In the genomic region with DNA sequence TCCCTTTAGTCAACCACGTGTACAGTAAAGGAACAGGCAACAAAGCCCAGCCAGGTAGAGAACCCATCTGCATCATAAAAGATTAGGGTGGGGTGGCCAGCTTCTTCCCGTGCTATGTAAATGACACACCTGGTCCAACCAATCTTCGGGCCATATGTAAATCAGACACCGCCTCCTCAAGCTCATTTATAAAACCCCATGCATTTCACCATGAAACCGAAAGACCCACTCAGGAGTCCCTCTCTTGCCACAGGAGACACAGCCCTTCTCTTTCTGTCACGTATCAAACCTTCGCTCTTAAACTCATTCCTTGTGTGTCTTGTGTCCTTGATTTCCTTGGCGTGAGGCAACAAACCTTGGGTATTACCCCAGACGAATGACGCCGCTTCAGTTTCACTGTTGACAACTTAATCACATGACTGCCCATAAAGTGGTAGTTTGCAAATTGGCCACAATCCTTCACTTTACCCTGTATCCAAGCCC, we compare ENCODE assay signal across 25 cellular contexts. TPM values are rescaled to one million over a fixed set of nuclear protein-coding genes. Genes with fewer than 3 reads are reported as not detected.
A peak's percentile ranks its signal among the peaks of the same experiment; 100 is the strongest.
DNase-seq lines count a peak whose midpoint lies in the region; ATAC-seq, FAIRE-seq and TF ChIP-seq lines count a peak whose summit lies in the region.
"Had no signal": no experiment of that assay in that cellular context is flagged by ENCODE, and none has a peak within 500 bp of the region (broad histone marks: within the 10 kb centered on the region; RNA-seq: fewer than 3 reads in every experiment).

No MANE protein-coding gene starts in this region.

- CTCF ChIA-PET in K562 (lab: Yijun Ruan, JAX; ENCODE audit: low intra/inter-chr PET ratio), result no interaction called here
- CTCF ChIA-PET in activated CD4-positive, alpha-beta T cell treated with anti-CD3 and anti-CD28 coated beads, Interleukin-2, amount 10 ng/mL, durations not matched to agents 7 days and 5 days (lab: Charles Lee), result no interaction called here

- no peaks in the 10 kb centered on the region for H3K36me3 Mint-ChIP-seq in activated CD4-positive, alpha-beta T cell treated with anti-CD3 and anti-CD28 coated beads, Interleukin-2, amount 10 ng/mL, durations not matched to agents 7 days and 5 days (ENCODE audit: low read depth)
- peaks cover 1% of the 10 kb centered on the region for H3K36me3 Mint-ChIP-seq in activated naive CD8-positive, alpha-beta T cell treated with anti-CD3 and anti-CD28 coated beads for 36 hours
- H3K36me3 Mint-ChIP-seq: neural progenitor cell had no signal

- TF ChIP-seq RAD21 in K562 (CRISPR knock-in tag; conservative IDR thresholded peaks at IDR 0.05 in 1 of 2, IDR thresholded peaks at IDR 0.05 in 1 of 2), result no peak

- TF ChIP-seq EP300 in K562 (IDR thresholded peaks at IDR 0.05; ENCODE audit: low read length), result no peak

- H3K27me3 ChIP-seq in K562 (ENCODE audit: control insufficient read depth in 2 of 2, insufficient read depth in 2 of 2, low read length in 2 of 2), result no peaks in the 10 kb centered on the region; a peak in 1 of 5 replicates
- no peaks in the 10 kb centered on the region for H3K27me3 ChIP-seq in small intestine (ENCODE audit: control insufficient read depth in 2 of 2, insufficient read depth in 2 of 2, low read length in 2 of 2)
- H3K27me3 ChIP-seq: left lung, neural progenitor cell, thyroid gland had no signal

- BruUV-seq in K562 (replicated peaks; lab: Mats Ljungman, UMichigan), result no TSS peak

- no peaks in the 10 kb centered on the region for H3K79me2 ChIP-seq in K562 (ENCODE audit: control insufficient read depth, insufficient read depth, low read length)

- peak overlapping the region; percentile 37 to 58; a peak in 3 of 4 replicates for H3K9ac ChIP-seq in K562 (ENCODE audit: insufficient read depth in 1 of 2, low read depth in 2 of 2, low read length in 2 of 2)
- H3K9ac ChIP-seq: neural progenitor cell had no signal

- H3K36me3 ChIP-seq in K562 (ENCODE audit: control insufficient read depth, insufficient read depth, low read length), result no peaks in the 10 kb centered on the region
- no peaks in the 10 kb centered on the region for H3K36me3 ChIP-seq in small intestine (ENCODE audit: control insufficient read depth in 2 of 2, insufficient read depth in 2 of 2, low read length in 2 of 2)
- H3K36me3 ChIP-seq: left lung, neural progenitor cell, prostate gland, thyroid gland had no signal

- TF ChIP-seq CTCF in K562 (IDR thresholded peaks at IDR 0.05 in 2 of 3, conservative IDR thresholded peaks at IDR 0.05 in 1 of 3; ENCODE audit: insufficient read depth in 2 of 3, low read depth in 1 of 3, low read length in 3 of 3), result no peak

- POLR2A ChIA-PET in K562 (lab: Yijun Ruan, JAX), result interaction anchor here (0.6 to 1.2 kb wide), 4 partner anchors 11 to 30 kb away, joined by 3 to 4 read pairs (median 3); no protein-coding TSS in a partner anchor
- POLR2A ChIA-PET in activated CD4-positive, alpha-beta T cell treated with anti-CD3 and anti-CD28 coated beads, Interleukin-2, amount 10 ng/mL, durations not matched to agents 7 days and 5 days (lab: Charles Lee), result no interaction called here

- peaks cover 15% of the 10 kb centered on the region for H3K27me3 Mint-ChIP-seq in activated CD4-positive, alpha-beta T cell treated with anti-CD3 and anti-CD28 coated beads, Interleukin-2, amount 10 ng/mL, durations not matched to agents 7 days and 5 days
- H3K27me3 Mint-ChIP-seq in activated naive CD8-positive, alpha-beta T cell treated with anti-CD3 and anti-CD28 coated beads for 36 hours, result peaks cover 14% of the 10 kb centered on the region

- peak overlapping the region; percentile 88 for H2AFZ ChIP-seq in K562 (ENCODE audit: low read depth, low read length)
- H2AFZ ChIP-seq: neural progenitor cell had no signal

- peak; percentile 48; the same call in 1 of the 2 replicates for TF ChIP-seq POLR2A in K562 (conservative IDR thresholded peaks at IDR 0.05)

- no peaks in the 10 kb centered on the region for H3K9me1 ChIP-seq in K562 (ENCODE audit: control insufficient read depth, insufficient read depth, low read length)

- H3K4me3 ChIP-seq in K562 (peak overlapping the region; percentile 42), small intestine (ENCODE audit: low read depth in 1 of 2, low read length in 2 of 2) (no peak overlapping the region)
- H3K4me3 ChIP-seq: left lung, neural progenitor cell, prostate gland, smooth muscle cell, thyroid gland had no signal

- ATAC-seq in K562, result peak; percentile 88
- ATAC-seq: left lung; PC-3; stimulated activated naive CD8-positive, alpha-beta T cell treated with anti-CD3 and anti-CD28 coated beads, Interleukin-15, Interleukin-2, amounts not matched to agents 100 U/mL and 50 U/mL, for 24 hours had no signal

- in situ Hi-C loops in K562 (cut with MboI), result no loop called here

- no peaks in the 10 kb centered on the region for H3K4me1 Mint-ChIP-seq in activated CD4-positive, alpha-beta T cell treated with anti-CD3 and anti-CD28 coated beads, Interleukin-2, amount 10 ng/mL, durations not matched to agents 7 days and 5 days
- H3K4me1 Mint-ChIP-seq in activated naive CD8-positive, alpha-beta T cell treated with anti-CD3 and anti-CD28 coated beads for 36 hours, result no peaks in the 10 kb centered on the region

- H3K4me3 Mint-ChIP-seq in activated CD4-positive, alpha-beta T cell treated with anti-CD3 and anti-CD28 coated beads, Interleukin-2, amount 10 ng/mL, durations not matched to agents 7 days and 5 days, result no peak overlapping the region
- no peak overlapping the region for H3K4me3 Mint-ChIP-seq in activated naive CD8-positive, alpha-beta T cell treated with anti-CD3 and anti-CD28 coated beads for 36 hours
- H3K4me3 Mint-ChIP-seq: neural progenitor cell; T-helper 1 cell treated with Interleukin-12 subunit alpha and Interleukin-12 subunit beta and Interleukin-4 antibody, amounts not matched to agents 30 μg/mL and 1 μg/mL, for 36 hours had no signal

- peak; percentile 67 for DNase-seq in LoVo (ENCODE audit: low spot score)
- peak; percentile 59 for DNase-seq in NCI-H774 (lab: John Stamatoyannopoulos, UW)
- DNase-seq in K562 (ENCODE audit: extremely low read depth in 1 of 4, low spot score in 3 of 4), result peak in 3 of 4 experiments; percentile 6 to 65 (median 24)
- DNase-seq in small intestine, result peak; percentile 9
- DNase-seq in activated CD4-positive, alpha-beta T cell treated with anti-CD3 and anti-CD28 coated beads, Interleukin-2, amount 10 ng/mL, durations not matched to agents 7 days and 5 days, result no peak
- no peak for DNase-seq in activated naive CD8-positive, alpha-beta T cell treated with anti-CD3 and anti-CD28 coated beads for 36 hours
- DNase-seq in stimulated activated CD8-positive, alpha-beta memory T cell treated with anti-CD3 and anti-CD28 coated beads, Interleukin-4, amount 100 ng/mL, for 48 hours, result no peak
- DNase-seq: activated CD4-positive, alpha-beta T cell treated with anti-CD3 and anti-CD28 coated beads, Interleukin-2, amount 50 U/mL, for 4 hours; activated CD8-positive, alpha-beta memory T cell treated with anti-CD3 and anti-CD28 coated beads, Interleukin-2, amount 50 U/mL, for 48 hours; glutamatergic neuron; H7; left lung; NCI-H1694; NCI-H446; PC-3; stimulated activated CD4-positive, alpha-beta T cell treated with anti-CD3 and anti-CD28 coated beads, Interleukin-2, amount 100 ng/mL, for 48 hours; stimulated activated naive CD8-positive, alpha-beta T cell treated with anti-CD3 and anti-CD28 coated beads, Interleukin-15, Interleukin-2, amounts not matched to agents 100 U/mL and 50 U/mL, for 24 hours; thyroid gland had no signal

- H3K27ac ChIP-seq in K562 (ENCODE audit: extremely low read depth, low read depth, low read length) (peak overlapping the region; percentile 47; the same call in 1 of the 3 replicates), small intestine (ENCODE audit: low read depth in 1 of 2, low read length in 1 of 2) (no peak overlapping the region)
- H3K27ac ChIP-seq: left lung, neural progenitor cell, prostate gland, thyroid gland had no signal

- H3K9me3 ChIP-seq in K562 (replicated peaks; ENCODE audit: control insufficient read depth, insufficient read depth, low read depth, low read length) (no peaks in the 10 kb centered on the region), small intestine (ENCODE audit: control insufficient read depth, low read depth) (no peaks in the 10 kb centered on the region)
- H3K9me3 ChIP-seq: left lung, prostate gland, thyroid gland had no signal

- no peaks in the 10 kb centered on the region for H3K9me3 Mint-ChIP-seq in activated CD4-positive, alpha-beta T cell treated with anti-CD3 and anti-CD28 coated beads, Interleukin-2, amount 10 ng/mL, durations not matched to agents 7 days and 5 days
- no peaks in the 10 kb centered on the region for H3K9me3 Mint-ChIP-seq in activated naive CD8-positive, alpha-beta T cell treated with anti-CD3 and anti-CD28 coated beads for 36 hours
- H3K9me3 Mint-ChIP-seq: neural progenitor cell; T-helper 1 cell treated with Interleukin-12 subunit alpha and Interleukin-12 subunit beta and Interleukin-4 antibody, amounts not matched to agents 30 μg/mL and 1 μg/mL, for 36 hours had no signal

- peak; percentile 81 for FAIRE-seq in K562 (lab: Jason Lieb, UNC)
- no peak for FAIRE-seq in small intestine (lab: Jason Lieb, UNC)
- FAIRE-seq: colon had no signal

- intact Hi-C loops in K562 (cut with micrococcal nuclease), result no loop called here

- H3K27ac Mint-ChIP-seq in activated CD4-positive, alpha-beta T cell treated with anti-CD3 and anti-CD28 coated beads, Interleukin-2, amount 10 ng/mL, durations not matched to agents 7 days and 5 days, result no peak overlapping the region
- no peak overlapping the region for H3K27ac Mint-ChIP-seq in activated naive CD8-positive, alpha-beta T cell treated with anti-CD3 and anti-CD28 coated beads for 36 hours
- H3K27ac Mint-ChIP-seq: neural progenitor cell; T-helper 1 cell treated with Interleukin-12 subunit alpha and Interleukin-12 subunit beta and Interleukin-4 antibody, amounts not matched to agents 30 μg/mL and 1 μg/mL, for 36 hours had no signal

- H3K4me1 ChIP-seq in K562 (replicated peaks in 1 of 2; ENCODE audit: control insufficient read depth in 2 of 2, insufficient read depth in 2 of 2, low read length in 2 of 2) (peaks cover 0 to 5% of the 10 kb centered on the region in 2 experiments; a peak in 2 of 5 replicates), small intestine (ENCODE audit: control insufficient read depth in 2 of 2, insufficient read depth in 1 of 2, low read depth in 1 of 2, low read length in 1 of 2) (no peaks in the 10 kb centered on the region)
- H3K4me1 ChIP-seq: left lung, neural progenitor cell, prostate gland had no signal

- peak overlapping the region; percentile 78 for H3K4me2 ChIP-seq in K562 (ENCODE audit: insufficient read depth, low read length)
- H3K4me2 ChIP-seq: neural progenitor cell, smooth muscle cell had no signal

- 0% methylated on average over 11 of the region's 11 CpGs for WGBS in K562 (ENCODE audit: insufficient coverage, low coverage, missing lambda C conversion rate)
- WGBS in small intestine, 3 donors, result 75 to 86% (median 76%) methylated on average over 11 of the region's 11 CpGs

- no peaks in the 10 kb centered on the region for H4K20me1 ChIP-seq in K562 (replicated peaks; ENCODE audit: control insufficient read depth, insufficient read depth, low read length)

RNA-seq across cellular contexts. Expression of a gene that starts 59.8 kb away (rescaled TPM):
- total RNA-seq in K562 (2011; cell fraction: chromatin; rRNA removed; ENCODE audit: low replicate concordance), result not detected in 2 replicates
- not detected in 2 replicates for total RNA-seq in K562 (2011; cell fraction: nucleolus; rRNA removed)
- not detected in 2 replicates for total RNA-seq in K562 (2011; cell fraction: nucleoplasm; rRNA removed)
- not detected in 2 replicates for total RNA-seq in K562 (2014; rRNA removed)
- total RNA-seq in K562 (2014; rRNA removed; fragmentation: Illumina TruSeq; extraction: Trizol), result not detected in 2 replicates
- total RNA-seq in K562 (2015; rRNA removed; fragmentation: Illumina TruSeq; extraction: Trizol), result not detected in 2 replicates
- total RNA-seq in K562 (2021), result not detected in 2 replicates
- not detected in 2 replicates for polyA plus RNA-seq in K562 (2011; rRNA removed)
- not detected in 2 replicates for polyA plus RNA-seq in K562 (2011; cell fraction: cytosol; rRNA removed)
- polyA plus RNA-seq in K562 (2011; cell fraction: nucleus; rRNA removed), result not detected in 2 replicates
- not detected in 2 replicates for polyA plus RNA-seq in K562 (2012)
- polyA plus RNA-seq in K562 (2014; fragmentation: Illumina TruSeq; extraction: Trizol), result not detected in 2 replicates
- polyA plus RNA-seq in K562 (2014; fragmentation: Nextera tagmentation; extraction: Ambion mirVana), result not detected
- polyA plus RNA-seq in K562 (2014; rRNA removed), result not detected in 2 replicates
- not detected in 2 replicates for polyA minus RNA-seq in K562 (2011; rRNA and poly(A)+ RNA removed)
- not detected in 2 replicates for polyA minus RNA-seq in K562 (2011; cell fraction: cytosol; rRNA and poly(A)+ RNA removed)
- not detected in 2 replicates for polyA minus RNA-seq in K562 (2011; cell fraction: nucleus; rRNA and poly(A)+ RNA removed)
- not detected for polyA plus RNA-seq in small intestine
- not detected for total RNA-seq in activated CD4-positive, alpha-beta T cell treated with anti-CD3 and anti-CD28 coated beads, Interleukin-2, amount 10 ng/mL, durations not matched to agents 7 days and 5 days
- not detected for total RNA-seq in activated naive CD8-positive, alpha-beta T cell treated with anti-CD3 and anti-CD28 coated beads for 36 hours
- total RNA-seq: H7, left lung, M059J, mucosa of gallbladder, PC-3, prostate gland, smooth muscle cell, thyroid gland had no signal
- polyA plus RNA-seq: smooth muscle cell had no signal

Comparison
In these comparisons a context has a peak if more than half of its experiments do, and no peak if none do; other contexts are left out.
1. DNase-seq: peak in LoVo (single experiment), NCI-H774 (single experiment), K562 (3 of 4) and small intestine (single experiment); none in activated CD4-positive, alpha-beta T cell treated with anti-CD3 and anti-CD28 coated beads, Interleukin-2, amount 10 ng/mL, durations not matched to agents 7 days and 5 days (single experiment), activated naive CD8-positive, alpha-beta T cell treated with anti-CD3 and anti-CD28 coated beads for 36 hours (single experiment) and stimulated activated CD8-positive, alpha-beta memory T cell treated with anti-CD3 and anti-CD28 coated beads, Interleukin-4, amount 100 ng/mL, for 48 hours (single experiment).